18 cellular contexts compared by ENCODE assay signal in the genomic region with DNA sequence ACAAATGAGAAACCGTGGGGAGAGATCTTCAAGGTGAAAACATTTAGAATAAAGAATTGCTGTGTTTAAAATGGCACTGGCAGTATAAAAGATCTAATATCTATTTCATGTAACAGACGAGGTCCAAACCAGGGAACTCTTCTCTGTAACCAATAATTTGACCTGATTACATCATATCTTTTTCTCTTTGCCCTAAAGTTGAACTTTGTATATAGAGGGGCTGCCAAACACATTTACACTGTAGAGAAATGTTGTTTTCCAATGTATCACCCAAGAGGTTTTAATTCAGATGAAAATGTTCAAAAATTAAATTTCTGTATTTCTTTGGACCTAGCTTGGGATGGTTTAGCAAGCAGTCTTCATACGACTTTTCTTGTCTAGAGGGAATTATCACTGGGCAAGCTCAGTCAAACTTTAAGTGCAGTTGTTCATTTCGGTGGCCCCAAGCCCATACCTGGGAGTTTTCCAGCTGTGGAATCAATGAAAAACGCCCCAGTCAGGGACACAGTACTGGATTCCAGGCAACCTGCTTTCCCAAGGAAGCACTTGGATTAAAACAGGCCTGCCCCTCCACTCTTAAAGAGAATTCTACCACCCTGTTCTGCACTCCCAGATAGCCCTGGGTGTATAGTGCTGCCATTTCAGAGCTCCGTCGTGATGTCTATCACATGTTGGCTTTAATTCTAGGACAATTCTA.
DNase-seq lines count a peak whose midpoint lies in the region; ATAC-seq and TF ChIP-seq lines count a peak whose summit lies in the region.
"Had no signal": no experiment of that assay in that cellular context is flagged by ENCODE, and none has a peak within 500 bp of the region (broad histone marks: within the 10 kb centered on the region; RNA-seq: fewer than 3 reads in every experiment).

No MANE protein-coding gene starts in this region.

- H3K4me3 ChIP-seq in liver (ENCODE audit: low read depth in 1 of 3, low read length in 3 of 3) (no peak overlapping the region), neuronal stem cell (ENCODE audit: low read length in 2 of 2) (no peak overlapping the region), aorta (ENCODE audit: low read length in 2 of 2) (no peak overlapping the region)
- H3K4me3 ChIP-seq: BLaER1, GM12878 had no signal

- H3K18ac ChIP-seq in neuronal stem cell (ENCODE audit: low read length), result no peak overlapping the region

- H2BK12ac ChIP-seq in neuronal stem cell (ENCODE audit: low read length), result no peak overlapping the region

- H4K91ac ChIP-seq in neuronal stem cell (ENCODE audit: low read depth, low read length, poor library complexity), result no peak overlapping the region

- ATAC-seq in Right ventricle myocardium superior (ENCODE audit: poor library complexity) (peak; percentile 38), left ventricle myocardium superior (no peak), aorta (ENCODE audit: low FRiP score) (peak; percentile 33)
- ATAC-seq: GM12878 had no signal

- H2BK15ac ChIP-seq in neuronal stem cell (ENCODE audit: low read length), result no peak overlapping the region

- WGBS in liver, result 36% methylated on average over 7 of the region's 7 CpGs
- no CpG with 5 or more reads among the region's 7 CpGs for WGBS in neuronal stem cell (ENCODE audit: extremely low coverage in 2 of 2, insufficient read length in 2 of 2, insufficient replicate concordance in 1 of 2), 2 donors
- WGBS in aorta, 2 donors, result 90 to 92% methylated on average over 7 of the region's 7 CpGs

- no peaks in the 10 kb centered on the region for H3K4me1 Mint-ChIP-seq in activated T-helper 1 cell treated with anti-CD3 and anti-CD28 coated beads, Interleukin-12 subunit alpha, Interleukin-12 subunit beta, Interleukin-2, Interleukin-4 antibody, amounts not matched to agents 30 ng/mL and 10 ng/mL and 1 ng/mL, durations not matched to agents 14 hours and 24 hours and 36 hours (ENCODE audit: low read depth)
- H3K4me1 Mint-ChIP-seq: CD4-positive, alpha-beta memory T cell; H9 had no signal

- H3K36me3 ChIP-seq in liver (ENCODE audit: control insufficient read depth in 4 of 4, insufficient read depth in 3 of 4, low read depth in 1 of 4, low read length in 3 of 4) (no peaks in the 10 kb centered on the region), neuronal stem cell (replicated peaks in 1 of 2; ENCODE audit: control insufficient read depth in 2 of 2, insufficient read depth in 2 of 2, low read length in 2 of 2) (no peaks in the 10 kb centered on the region), aorta (ENCODE audit: control insufficient read depth in 1 of 2, insufficient read depth in 2 of 2, low read length in 1 of 2) (no peaks in the 10 kb centered on the region)
- H3K36me3 ChIP-seq: BLaER1 had no signal

- H3K27ac ChIP-seq in liver (ENCODE audit: low read depth in 1 of 2, low read length in 2 of 2) (peak overlapping the region; percentile 47 to 53), neuronal stem cell (replicated peaks; ENCODE audit: low read length) (no peak overlapping the region), aorta (ENCODE audit: low read depth in 1 of 2, low read length in 2 of 2) (no peak overlapping the region)
- H3K27ac ChIP-seq: BLaER1 had no signal

- TF ChIP-seq RAD21 in liver (IDR thresholded peaks at IDR 0.05), result peak; percentile 16 to 36

- H3K23ac ChIP-seq in neuronal stem cell (ENCODE audit: low read depth, low read length, poor library complexity), result no peak overlapping the region

- DNase-seq in Right ventricle myocardium superior, result no peak
- no peak for DNase-seq in left ventricle myocardium superior
- DNase-seq in neuronal stem cell (ENCODE audit: low spot score), result no peak
- no peak for DNase-seq in aorta
- no peak for DNase-seq in NCI-H82 (lab: John Stamatoyannopoulos, UW)
- DNase-seq in NCI-H1092 treated with DMSO at 0.1 percent for 48 hours (lab: John Stamatoyannopoulos, UW), result no peak
- DNase-seq in activated T-helper 1 cell treated with anti-CD3 and anti-CD28 coated beads, Interleukin-12 subunit alpha, Interleukin-12 subunit beta, Interleukin-2, Interleukin-4 antibody, amounts not matched to agents 30 ng/mL and 10 ng/mL and 1 ng/mL, durations not matched to agents 14 hours and 24 hours and 36 hours (ENCODE audit: low spot score), result no peak
- DNase-seq: 8988T; CD4-positive, alpha-beta memory T cell; DMS 273 treated with DMSO at 0.1 percent for 48 hours; DMS53; DND-41; EL; H9 had no signal

- no peaks in the 10 kb centered on the region for H3K27me3 ChIP-seq in liver (ENCODE audit: control insufficient read depth in 4 of 4, insufficient read depth in 4 of 4, low read length in 3 of 4)
- H3K27me3 ChIP-seq in neuronal stem cell (ENCODE audit: control insufficient read depth in 3 of 3, insufficient read depth in 3 of 3, low read depth in 1 of 3, low read length in 3 of 3), result no peaks in the 10 kb centered on the region
- H3K27me3 ChIP-seq in aorta (ENCODE audit: control insufficient read depth in 1 of 2, insufficient read depth in 2 of 2, low read length in 1 of 2), result no peaks in the 10 kb centered on the region
- H3K27me3 ChIP-seq: BLaER1 had no signal

- H3K4ac ChIP-seq in neuronal stem cell (ENCODE audit: low read length), result no peak overlapping the region

- H3K9me3 ChIP-seq in liver (ENCODE audit: control insufficient read depth in 4 of 4, low read length in 3 of 4) (no peaks in the 10 kb centered on the region), neuronal stem cell (replicated peaks in 1 of 2; ENCODE audit: control insufficient read depth in 2 of 2, insufficient read depth in 1 of 2, low read depth in 1 of 2, low read length in 2 of 2) (no peaks in the 10 kb centered on the region), aorta (ENCODE audit: control insufficient read depth, low read length) (no peaks in the 10 kb centered on the region)
- H3K9me3 ChIP-seq: BLaER1 had no signal

- no peak for TF ChIP-seq CTCF in liver (IDR thresholded peaks at IDR 0.05; ENCODE audit: low read depth, low read length, missing input control)

- no peak overlapping the region for H2BK5ac ChIP-seq in neuronal stem cell (ENCODE audit: low read length)

- no peak overlapping the region for H3K27ac Mint-ChIP-seq in activated T-helper 1 cell treated with anti-CD3 and anti-CD28 coated beads, Interleukin-12 subunit alpha, Interleukin-12 subunit beta, Interleukin-2, Interleukin-4 antibody, amounts not matched to agents 30 ng/mL and 10 ng/mL and 1 ng/mL, durations not matched to agents 14 hours and 24 hours and 36 hours
- H3K27ac Mint-ChIP-seq: CD14-positive monocyte; CD4-positive, alpha-beta memory T cell; H9 had no signal

- H2BK120ac ChIP-seq in neuronal stem cell (ENCODE audit: low read depth, low read length), result no peak overlapping the region

- no peaks in the 10 kb centered on the region for H3K9me3 Mint-ChIP-seq in activated T-helper 1 cell treated with anti-CD3 and anti-CD28 coated beads, Interleukin-12 subunit alpha, Interleukin-12 subunit beta, Interleukin-2, Interleukin-4 antibody, amounts not matched to agents 30 ng/mL and 10 ng/mL and 1 ng/mL, durations not matched to agents 14 hours and 24 hours and 36 hours
- H3K9me3 Mint-ChIP-seq: H9 had no signal

- no peaks in the 10 kb centered on the region for H3K27me3 Mint-ChIP-seq in activated T-helper 1 cell treated with anti-CD3 and anti-CD28 coated beads, Interleukin-12 subunit alpha, Interleukin-12 subunit beta, Interleukin-2, Interleukin-4 antibody, amounts not matched to agents 30 ng/mL and 10 ng/mL and 1 ng/mL, durations not matched to agents 14 hours and 24 hours and 36 hours (ENCODE audit: insufficient read depth)
- H3K27me3 Mint-ChIP-seq: CD4-positive, alpha-beta memory T cell had no signal

- no peak overlapping the region for H3K4me2 ChIP-seq in neuronal stem cell (ENCODE audit: insufficient read depth, low read length, poor library complexity, severe bottlenecking)
- H3K4me2 ChIP-seq: BLaER1 had no signal

- H2AK5ac ChIP-seq in neuronal stem cell (ENCODE audit: low read depth, low read length), result no peak overlapping the region

- H3K4me1 ChIP-seq in liver (ENCODE audit: control insufficient read depth in 4 of 4, insufficient read depth in 4 of 4, low read length in 3 of 4), result peaks cover 5 to 19% (median 17%) of the 10 kb centered on the region in 4 donors
- H3K4me1 ChIP-seq in neuronal stem cell (ENCODE audit: control insufficient read depth in 2 of 2, insufficient read depth in 1 of 2, low read depth in 1 of 2, low read length in 2 of 2), result no peaks in the 10 kb centered on the region
- no peaks in the 10 kb centered on the region for H3K4me1 ChIP-seq in aorta (ENCODE audit: control insufficient read depth in 1 of 2, insufficient read depth in 2 of 2, low read length in 2 of 2)
- H3K4me1 ChIP-seq: BLaER1 had no signal

- no peak overlapping the region for H4K8ac ChIP-seq in neuronal stem cell (ENCODE audit: low read depth, low read length)

- peak overlapping the region in 1 of 2 donors; percentile 28 for H3K9ac ChIP-seq in liver (ENCODE audit: low read depth in 1 of 2, low read length in 2 of 2)
- no peak overlapping the region for H3K9ac ChIP-seq in neuronal stem cell (ENCODE audit: low read depth, low read length, poor library complexity)
- H3K9ac ChIP-seq: BLaER1 had no signal

- H2AFZ ChIP-seq in neuronal stem cell (ENCODE audit: low read length), result peak overlapping the region; percentile 23

- H3K14ac ChIP-seq in neuronal stem cell (ENCODE audit: low read length), result no peak overlapping the region

- intact Hi-C loops in Right ventricle myocardium superior (cut with DNase I) (no loop called here), left ventricle myocardium superior (cut with micrococcal nuclease) (no loop called here), aorta (cut with DNase I) (no loop called here)
- intact Hi-C loops in activated T-helper 1 cell treated with anti-CD3 and anti-CD28 coated beads, Interleukin-12 subunit alpha, Interleukin-12 subunit beta, Interleukin-2, Interleukin-4 antibody, amounts not matched to agents 30 ng/mL and 10 ng/mL and 1 ng/mL, durations not matched to agents 14 hours and 24 hours and 36 hours (cut with micrococcal nuclease), result no loop called here

- no peaks in the 10 kb centered on the region for H3K79me1 ChIP-seq in neuronal stem cell (ENCODE audit: low read depth, low read length)

- no peaks in the 10 kb centered on the region for H3K36me3 Mint-ChIP-seq in activated T-helper 1 cell treated with anti-CD3 and anti-CD28 coated beads, Interleukin-12 subunit alpha, Interleukin-12 subunit beta, Interleukin-2, Interleukin-4 antibody, amounts not matched to agents 30 ng/mL and 10 ng/mL and 1 ng/mL, durations not matched to agents 14 hours and 24 hours and 36 hours (ENCODE audit: low read depth)
- H3K36me3 Mint-ChIP-seq: CD14-positive monocyte; CD4-positive, alpha-beta memory T cell had no signal

- no peak overlapping the region for H3K4me3 Mint-ChIP-seq in activated T-helper 1 cell treated with anti-CD3 and anti-CD28 coated beads, Interleukin-12 subunit alpha, Interleukin-12 subunit beta, Interleukin-2, Interleukin-4 antibody, amounts not matched to agents 30 ng/mL and 10 ng/mL and 1 ng/mL, durations not matched to agents 14 hours and 24 hours and 36 hours
- H3K4me3 Mint-ChIP-seq: CD14-positive monocyte; CD4-positive, alpha-beta memory T cell; H9 had no signal

TF ChIP-seq in liver, 16 proteins besides CTCF, POLR2A, EP300 and RAD21 (continues in another document):
- peak; percentile 47 for TF ChIP-seq SP1 (IDR thresholded peaks at IDR 0.05)
- peak; percentile 23 to 32 for TF ChIP-seq JUND (IDR thresholded peaks at IDR 0.05)
- TF ChIP-seq RXRA (IDR thresholded peaks at IDR 0.05), result peak; percentile 64 to 67

Comparison
In these comparisons a context has a peak if more than half of its experiments do, and no peak if none do; other contexts are left out.
1. H3K27ac ChIP-seq: peak in liver (2 of 2); none in neuronal stem cell (single experiment) and aorta (0 of 2).